Comparison of ENCODE assay signal across 9 cellular contexts in genomic region chr3:42300013-42300412, GRCh38. TPM values are rescaled to one million over a fixed set of nuclear protein-coding genes. Genes with fewer than 3 reads are reported as not detected.
DNase-seq lines count a peak whose midpoint lies in the region; ATAC-seq, FAIRE-seq and TF ChIP-seq lines count a peak whose summit lies in the region.
"Had no signal": no experiment of that assay in that cellular context is flagged by ENCODE, and none has a peak within 500 bp of the region (broad histone marks: within the 10 kb centered on the region; RNA-seq: fewer than 3 reads in every experiment).

No MANE protein-coding gene starts in this region.

- POLR2A ChIA-PET in H1 (lab: Charles Lee; ENCODE audit: partially characterized antibody), result no interaction called here

- 82% methylated on average over 3 of the region's 3 CpGs; no CpG with 5 or more reads in 1 of the 2 experiments for whole genome bisulfite sequencing in H1 (ENCODE audit: extremely low coverage in 1 of 2, insufficient coverage in 1 of 2, insufficient read length in 1 of 2, insufficient replicate concordance in 2 of 2, low coverage in 1 of 2, low lambda C conversion rate in 2 of 2, missing lambda C conversion rate in 1 of 2), 2 experiments
- 9 to 11% methylated on average over 3 of the region's 3 CpGs for WGBS in pancreas, 2 donors

- no peak overlapping the region for H3K14ac ChIP-seq in H1 (ENCODE audit: insufficient read length)

- no peaks in the 10 kb centered on the region for H4K20me1 ChIP-seq in H1 (replicated peaks in 1 of 2; ENCODE audit: control insufficient read depth in 1 of 2, insufficient read depth in 2 of 2, low read length in 2 of 2)

- H3K23ac ChIP-seq in H1 (ENCODE audit: insufficient read length), result no peak overlapping the region

- H3K4me3 ChIP-seq in H1 (ENCODE audit: extremely low read depth in 1 of 4, insufficient read depth in 2 of 4, low read depth in 3 of 4, low read length in 4 of 4) (no peak overlapping the region), pancreas (no peak overlapping the region)

- H3K79me2 ChIP-seq in H1 (ENCODE audit: control insufficient read depth in 1 of 2, insufficient read depth in 2 of 2, low read length in 2 of 2), result no peaks in the 10 kb centered on the region

- DNase-seq in GM20000 (ENCODE audit: low spot score), result peak; percentile 37
- DNase-seq in NCI-H2107 treated with DMSO at 0.1 percent for 48 hours (lab: John Stamatoyannopoulos, UW; ENCODE audit: unreplicated experiment), result peak; percentile 79
- DNase-seq in H1 (ENCODE audit: low read depth in 1 of 2, low spot score in 2 of 2), result peak in 1 of 2 experiments; percentile 55
- peak in 2 of 6 donors; percentile 23 to 25 for DNase-seq in pancreas
- no peak for DNase-seq in SKM-1 (lab: John Stamatoyannopoulos, UW; ENCODE audit: unreplicated experiment)
- DNase-seq in caudate nucleus (lab: John Stamatoyannopoulos, UW), result no peak
- DNase-seq in putamen (ENCODE audit: low spot score), result no peak

- no peak overlapping the region for H2BK12ac ChIP-seq in H1 (ENCODE audit: low read depth, low read length)

- no peak overlapping the region for H2BK120ac ChIP-seq in H1 (replicated peaks; ENCODE audit: low read depth, low read length)

- H4K8ac ChIP-seq in H1 (ENCODE audit: extremely low read depth, insufficient read depth, low read length), result no peak overlapping the region

- H3K9me3 ChIP-seq in H1 (ENCODE audit: insufficient read depth in 2 of 2, low read depth in 1 of 2, low read length in 1 of 2) (no peaks in the 10 kb centered on the region), pancreas (no peaks in the 10 kb centered on the region)

- intact Hi-C loops in pancreas (cut with DNase I), result no loop called here

- no peak overlapping the region for H4K91ac ChIP-seq in H1 (replicated peaks; ENCODE audit: insufficient read length, low read length)

- H3K9ac ChIP-seq in H1 (replicated peaks in 1 of 4; ENCODE audit: extremely low read depth in 1 of 4, low read depth in 3 of 4, low read length in 3 of 4), result no peak overlapping the region

- TF ChIP-seq RAD21 in H1 (IDR thresholded peaks at IDR 0.05 in 1 of 2, conservative IDR thresholded peaks at IDR 0.05 in 1 of 2; ENCODE audit: low read depth in 2 of 2, low read length in 2 of 2), result no peak

- TF ChIP-seq CTCF in GM20000 (IDR thresholded peaks at IDR 0.05; ENCODE audit: extremely low read depth, missing control alignments) (no peak), H1 (IDR thresholded peaks at IDR 0.05; ENCODE audit: control extremely low read depth in 1 of 3, insufficient read depth in 1 of 3, low read depth in 1 of 3, low read length in 3 of 3) (no peak), pancreas (IDR thresholded peaks at IDR 0.05) (no peak)

- no peak for TF ChIP-seq POLR2A in H1 (IDR thresholded peaks at IDR 0.05; ENCODE audit: control extremely low read depth in 1 of 2, low read depth in 2 of 2, low read length in 2 of 2)

- H3K4me2 ChIP-seq in H1 (ENCODE audit: insufficient read depth in 1 of 2, low read depth in 2 of 2, low read length in 2 of 2), result no peak overlapping the region

- H3K79me1 ChIP-seq in H1 (ENCODE audit: low read depth, low read length), result no peaks in the 10 kb centered on the region

- no peak overlapping the region for H2BK20ac ChIP-seq in H1 (ENCODE audit: low read length)

- no peak overlapping the region for H3K56ac ChIP-seq in H1 (replicated peaks; ENCODE audit: insufficient read length, low read depth, low read length)

- no peaks in the 10 kb centered on the region for H3K23me2 ChIP-seq in H1 (ENCODE audit: low read depth, low read length)

- no peaks in the 10 kb centered on the region for H3K4me1 ChIP-seq in H1 (replicated peaks in 1 of 4; ENCODE audit: control insufficient read depth in 3 of 4, insufficient read depth in 4 of 4, low read length in 3 of 4)
- H3K4me1 ChIP-seq in pancreas, result no peaks in the 10 kb centered on the region

- no peak overlapping the region for H4K5ac ChIP-seq in H1 (ENCODE audit: insufficient read length, low read depth, low read length)

- no peaks in the 10 kb centered on the region for H3K36me3 ChIP-seq in H1 (ENCODE audit: control insufficient read depth in 2 of 4, insufficient read depth in 4 of 4, low read length in 3 of 4)
- H3K36me3 ChIP-seq in pancreas, result no peaks in the 10 kb centered on the region

- TF ChIP-seq EP300 in H1 (IDR thresholded peaks at IDR 0.05; ENCODE audit: borderline replicate concordance in 1 of 2, low read depth in 2 of 2, low read length in 2 of 2), result no peak

- H2BK5ac ChIP-seq in H1 (ENCODE audit: low read depth, low read length), result no peak overlapping the region

- ATAC-seq in pancreas, result peak in 3 of 4 donors; percentile 27 to 70 (median 58)
- no peak for ATAC-seq in HG02642 (IDR thresholded peaks at IDR 0.05; ENCODE audit: poor library complexity, unreplicated experiment)

- CTCF ChIA-PET in H1 (lab: Charles Lee; ENCODE audit: partially characterized antibody), result no interaction called here

- H3K27ac ChIP-seq in H1 (ENCODE audit: low read depth, low read length) (no peak overlapping the region), pancreas (no peak overlapping the region), caudate nucleus (ENCODE audit: low read depth, low read length) (no peak overlapping the region)

- H2AFZ ChIP-seq in H1 (ENCODE audit: low read length), result no peak overlapping the region

- no peak overlapping the region for H2AK5ac ChIP-seq in H1 (ENCODE audit: low read depth, low read length)

- no peak overlapping the region for H3K18ac ChIP-seq in H1 (ENCODE audit: extremely low read depth, low read length)

- H3K27me3 ChIP-seq in H1 (replicated peaks in 1 of 4; ENCODE audit: control insufficient read depth in 3 of 4, extremely low read depth in 1 of 4, insufficient read depth in 3 of 4, low read length in 3 of 4), result no peaks in the 10 kb centered on the region
- H3K27me3 ChIP-seq in pancreas, result no peaks in the 10 kb centered on the region

- no peak overlapping the region for H2BK15ac ChIP-seq in H1 (ENCODE audit: low read length)

- no peak overlapping the region for H3K4ac ChIP-seq in H1 (replicated peaks; ENCODE audit: insufficient read length, low read depth, low read length)

- FAIRE-seq in H1 (lab: Jason Lieb, UNC), result peak; percentile 90
- FAIRE-seq in pancreas (lab: Jason Lieb, UNC), result no peak

TF ChIP-seq in H1, 55 proteins besides CTCF, POLR2A, EP300 and RAD21:
- no peak for TF ChIP-seq ATF2 (IDR thresholded peaks at IDR 0.05; ENCODE audit: low read length)
- no peak for TF ChIP-seq SAP30 (IDR thresholded peaks at IDR 0.05; ENCODE audit: insufficient read depth, insufficient replicate concordance, low read length)
- no peak for TF ChIP-seq PHF8 (conservative IDR thresholded peaks at IDR 0.05; ENCODE audit: low read depth, low read length)
- TF ChIP-seq POLR2AphosphoS5 (IDR thresholded peaks at IDR 0.05; ENCODE audit: low read depth, low read length), result no peak
- TF ChIP-seq MAFK (IDR thresholded peaks at IDR 0.05; ENCODE audit: low read depth, low read length), result no peak
- no peak for TF ChIP-seq MAX (IDR thresholded peaks at IDR 0.05)
- TF ChIP-seq CEBPB (IDR thresholded peaks at IDR 0.05; ENCODE audit: low read depth, low read length), result no peak
- TF ChIP-seq SP2 (IDR thresholded peaks at IDR 0.05; ENCODE audit: low read length), result no peak
- TF ChIP-seq KDM1A (IDR thresholded peaks at IDR 0.05; ENCODE audit: borderline replicate concordance, low read length), result no peak
- TF ChIP-seq ATF3 (IDR thresholded peaks at IDR 0.05; ENCODE audit: insufficient read depth, low read depth, low read length), result no peak
- no peak for TF ChIP-seq TCF12 (IDR thresholded peaks at IDR 0.05; ENCODE audit: low read depth, low read length)
- TF ChIP-seq RNF2 (IDR thresholded peaks at IDR 0.05; ENCODE audit: borderline replicate concordance, low read depth, low read length, missing control alignments, poor library complexity, severe bottlenecking), result no peak
- TF ChIP-seq KDM4A (IDR thresholded peaks at IDR 0.05; ENCODE audit: low read depth, low read length, severe bottlenecking), result no peak
- no peak for TF ChIP-seq RFX5 (IDR thresholded peaks at IDR 0.05; ENCODE audit: borderline replicate concordance, low read depth, low read length)
- TF ChIP-seq TAF7 (optimal IDR thresholded peaks at IDR 0.05; ENCODE audit: borderline replicate concordance, low read depth, low read length), result no peak
- TF ChIP-seq FOSL1 (IDR thresholded peaks at IDR 0.05; ENCODE audit: insufficient read depth, low read depth, low read length), result no peak
- TF ChIP-seq POU5F1 (IDR thresholded peaks at IDR 0.05; ENCODE audit: low read depth, low read length), result no peak
TF ChIP-seq in H1: peak in this region for 0.

RNA-seq across cellular contexts. Expression of gene CCK, which starts 34.0 kb away (rescaled TPM):
- total RNA-seq in H1 (2021; fragmentation: NEBNext Ultra II Directional; extraction: Animal tissue kit (Norgen Biotek cat#: 25700)), result 0.99 and 2.4 TPM in 2 replicates
- 2.8 and 3.5 TPM in 2 replicates for polyA plus RNA-seq in H1 (2011; rRNA removed)
- 2.3 TPM for polyA plus RNA-seq in H1 (2011; cell fraction: cytosol; rRNA removed)
- 1.7 TPM for polyA plus RNA-seq in H1 (2011; cell fraction: nucleus; rRNA removed)
- 1.0 to 1.7 TPM (median 1.5 TPM) in 4 replicates for polyA plus RNA-seq in H1 (2012, experiment 1 of 2)
- 0.93 TPM for polyA plus RNA-seq in H1 (2012, experiment 2 of 2)
- polyA plus RNA-seq in H1 (2013, experiment 1 of 2), result 0.55 TPM
- 0.99 TPM for polyA plus RNA-seq in H1 (2013, experiment 2 of 2)
- 0.46 TPM in 1 of 2 replicates, not detected in the other for polyA minus RNA-seq in H1 (2011; rRNA and poly(A)+ RNA removed)
- polyA minus RNA-seq in H1 (2011; cell fraction: cytosol; rRNA and poly(A)+ RNA removed), result not detected
- 1.3 TPM for polyA minus RNA-seq in H1 (2011; cell fraction: nucleus; rRNA and poly(A)+ RNA removed)
- total RNA-seq in pancreas, result under 1 TPM in 1 of 6 donors, not detected in 5; 0.22 TPM
- under 1 TPM; 0.23 to 0.38 TPM for polyA plus RNA-seq in pancreas
- total RNA-seq: T-helper 2 cell treated with Interferon-gamma antibody and Interleukin-4, amounts not matched to agents 100 ng/mL and 5 ng/mL, for 36 hours had no signal

Comparison
In these comparisons a context has a peak if more than half of its experiments do, and no peak if none do; other contexts are left out.
1. DNase-seq: peak in GM20000 (single experiment) and NCI-H2107 treated with DMSO at 0.1 percent for 48 hours (single experiment); none in SKM-1 (single experiment), caudate nucleus (0 of 61) and putamen (single experiment).